In the genomic region with DNA sequence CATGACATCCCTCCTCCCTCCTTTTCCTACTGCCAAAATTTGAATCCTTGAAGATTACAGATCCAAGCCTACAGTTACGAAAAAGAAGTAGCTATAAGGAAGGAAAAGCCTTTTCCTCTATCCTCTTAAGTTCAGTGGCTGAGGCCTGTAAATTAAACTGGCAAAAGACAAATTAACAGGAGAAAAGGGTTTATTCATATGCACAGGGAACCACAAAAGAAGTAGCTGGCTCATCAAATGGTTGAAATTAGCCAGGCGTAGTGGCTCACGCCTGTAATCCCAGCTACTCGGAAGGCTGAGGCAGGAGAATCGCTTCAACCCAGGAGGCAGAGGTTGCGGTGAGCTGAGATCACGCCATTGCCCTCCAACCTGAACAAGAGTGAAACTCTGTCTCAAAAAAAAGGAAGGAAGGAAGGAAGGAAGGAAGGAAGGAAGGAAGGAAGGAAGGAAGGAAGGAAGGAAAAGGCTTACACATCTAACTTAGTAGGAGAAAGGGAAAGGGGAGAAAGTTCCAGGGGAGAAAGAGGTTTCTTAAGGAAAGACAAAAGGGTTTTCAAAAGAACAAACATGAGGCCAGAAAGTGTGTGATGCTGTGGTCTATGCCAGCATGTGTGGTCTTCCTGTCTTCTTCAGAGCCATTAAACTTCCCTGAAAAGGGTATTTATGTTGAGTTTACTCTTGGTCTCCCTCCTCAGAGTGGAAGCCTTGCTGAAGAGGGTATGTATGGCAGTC, we compare ENCODE assay signal across 26 cellular contexts.
"Had no signal": no experiment of that assay in that cellular context is flagged by ENCODE, and none has a peak within 500 bp of the region (broad histone marks: within the 10 kb centered on the region; RNA-seq: fewer than 3 reads in every experiment).

No MANE protein-coding gene starts in this region.

- H3K9me3 ChIP-seq: gastroesophageal sphincter, mucosa of descending colon, right lobe of liver, tibial artery had no signal

- H3K27me3 ChIP-seq: gastroesophageal sphincter, right lobe of liver, tibial artery had no signal

- H3K36me3 Mint-ChIP-seq: activated naive CD8-positive, alpha-beta T cell treated with anti-CD3 and anti-CD28 coated beads, Interleukin-2, amount 10 ng/mL, durations not matched to agents 7 days and 5 days had no signal

- DNase-seq: activated B cell treated with CpG ODN at 0.5 μM for 24 hours; activated CD4-positive, alpha-beta T cell treated with anti-CD3 and anti-CD28 coated beads for 36 hours; activated CD4-positive, alpha-beta T cell treated with anti-CD3 and anti-CD28 coated beads, Interleukin-2, amount 50 U/mL, for 4 hours; activated CD8-positive, alpha-beta memory T cell treated with anti-CD3 and anti-CD28 coated beads for 24 hours; activated CD8-positive, alpha-beta memory T cell treated with anti-CD3 and anti-CD28 coated beads, Interleukin-2, amount 50 U/mL, for 4 hours; activated naive CD4-positive, alpha-beta T cell; activated naive CD8-positive, alpha-beta T cell treated with anti-CD3 and anti-CD28 coated beads, Interleukin-2, amount 10 ng/mL, durations not matched to agents 7 days and 5 days; activated T-cell treated with anti-CD3 and anti-CD28 coated beads, Interleukin-2, amount 50 U/mL, for 24 hours; amygdala; cerebellar nuclear complex; head of caudate nucleus; left colon; mesendoderm; mucosa of descending colon; nephron progenitor cell; occipital lobe; right lobe of liver; stimulated activated CD4-positive, alpha-beta T cell treated with anti-CD3 and anti-CD28 coated beads, Interleukin-2, amount 100 ng/mL, for 24 hours; stimulated activated naive CD8-positive, alpha-beta T cell treated with anti-CD3 and anti-CD28 coated beads, Interleukin-15, amount 100 ng/mL, for 72 hours had no signal

- H3K27ac ChIP-seq: coronary artery, epithelial cell of prostate, gastroesophageal sphincter, right lobe of liver, skin epidermis, tibial artery had no signal

- H3K4me3 ChIP-seq: coronary artery, gastroesophageal sphincter, mucosa of descending colon, right lobe of liver, skin epidermis, tibial artery had no signal

- H3K27me3 Mint-ChIP-seq: activated B cell treated with CpG ODN at 0.5 μM for 24 hours; activated CD4-positive, alpha-beta T cell treated with anti-CD3 and anti-CD28 coated beads for 36 hours; activated naive CD8-positive, alpha-beta T cell treated with anti-CD3 and anti-CD28 coated beads, Interleukin-2, amount 10 ng/mL, durations not matched to agents 7 days and 5 days; activated T-cell treated with anti-CD3 and anti-CD28 coated beads, Interleukin-2, amount 50 U/mL, for 24 hours; stimulated activated naive CD8-positive, alpha-beta T cell treated with anti-CD3 and anti-CD28 coated beads, Interleukin-15, amount 100 ng/mL, for 72 hours had no signal

- ATAC-seq: activated CD4-positive, alpha-beta T cell treated with anti-CD3 and anti-CD28 coated beads for 36 hours; gastroesophageal sphincter; left colon; mucosa of descending colon; right lobe of liver; stimulated activated effector memory CD8-positive, alpha-beta T cell treated with anti-CD3 and anti-CD28 coated beads, Interleukin-12 subunit alpha, Interleukin-12 subunit beta, amount 100 ng/mL, for 72 hours; stimulated activated naive CD8-positive, alpha-beta T cell treated with anti-CD3 and anti-CD28 coated beads, Interleukin-15, amount 100 ng/mL, for 72 hours had no signal

- H3K9me3 Mint-ChIP-seq: activated B cell treated with CpG ODN at 0.5 μM for 24 hours; activated naive CD8-positive, alpha-beta T cell treated with anti-CD3 and anti-CD28 coated beads, Interleukin-2, amount 10 ng/mL, durations not matched to agents 7 days and 5 days; activated T-cell treated with anti-CD3 and anti-CD28 coated beads, Interleukin-2, amount 50 U/mL, for 24 hours; activated T-helper 2 cell treated with anti-CD3 and anti-CD28 coated beads, Interferon-gamma antibody, Interleukin-2, Interleukin-4, amounts not matched to agents 10 μg/mL and 5 μg/mL and 100 μg/mL, durations not matched to agents 14 hours and 24 hours and 36 hours; nephron progenitor cell; stimulated activated effector memory CD8-positive, alpha-beta T cell treated with anti-CD3 and anti-CD28 coated beads, Interleukin-12 subunit alpha, Interleukin-12 subunit beta, amount 100 ng/mL, for 72 hours; stimulated activated naive CD8-positive, alpha-beta T cell treated with anti-CD3 and anti-CD28 coated beads, Interleukin-15, amount 100 ng/mL, for 72 hours had no signal

- H3K4me3 Mint-ChIP-seq: activated B cell treated with CpG ODN at 0.5 μM for 24 hours; activated CD4-positive, alpha-beta T cell treated with anti-CD3 and anti-CD28 coated beads for 36 hours; activated naive CD8-positive, alpha-beta T cell treated with anti-CD3 and anti-CD28 coated beads, Interleukin-2, amount 10 ng/mL, durations not matched to agents 7 days and 5 days; activated T-cell treated with anti-CD3 and anti-CD28 coated beads, Interleukin-2, amount 50 U/mL, for 24 hours; nephron progenitor cell; stimulated activated effector memory CD8-positive, alpha-beta T cell treated with anti-CD3 and anti-CD28 coated beads, Interleukin-12 subunit alpha, Interleukin-12 subunit beta, amount 100 ng/mL, for 72 hours; stimulated activated naive CD8-positive, alpha-beta T cell treated with anti-CD3 and anti-CD28 coated beads, Interleukin-15, amount 100 ng/mL, for 72 hours had no signal

- H3K27ac Mint-ChIP-seq: activated B cell treated with CpG ODN at 0.5 μM for 24 hours; activated CD4-positive, alpha-beta T cell treated with anti-CD3 and anti-CD28 coated beads for 36 hours; activated naive CD8-positive, alpha-beta T cell treated with anti-CD3 and anti-CD28 coated beads, Interleukin-2, amount 10 ng/mL, durations not matched to agents 7 days and 5 days; activated T-cell treated with anti-CD3 and anti-CD28 coated beads, Interleukin-2, amount 50 U/mL, for 24 hours; activated T-helper 2 cell treated with anti-CD3 and anti-CD28 coated beads, Interferon-gamma antibody, Interleukin-2, Interleukin-4, amounts not matched to agents 10 μg/mL and 5 μg/mL and 100 μg/mL, durations not matched to agents 14 hours and 24 hours and 36 hours; nephron progenitor cell; stimulated activated effector memory CD8-positive, alpha-beta T cell treated with anti-CD3 and anti-CD28 coated beads, Interleukin-12 subunit alpha, Interleukin-12 subunit beta, amount 100 ng/mL, for 72 hours had no signal

- H3K36me3 ChIP-seq: gastroesophageal sphincter, right lobe of liver, tibial artery had no signal
